Comparison of ENCODE assay signal across 26 cellular contexts in genomic region chr11:76251576-76251975, GRCh38. TPM values are rescaled to one million over a fixed set of nuclear protein-coding genes. Genes with fewer than 3 reads are reported as not detected.
DNase-seq lines count a peak whose midpoint lies in the region; ATAC-seq, FAIRE-seq and TF ChIP-seq lines count a peak whose summit lies in the region.
"Had no signal": no experiment of that assay in that cellular context is flagged by ENCODE, and none has a peak within 500 bp of the region (broad histone marks: within the 10 kb centered on the region; RNA-seq: fewer than 3 reads in every experiment).

No MANE protein-coding gene starts in this region.

- H3K36me3 ChIP-seq in left ventricle myocardium inferior (no peaks in the 10 kb centered on the region), right lobe of liver (no peaks in the 10 kb centered on the region)
- H3K36me3 ChIP-seq: ascending aorta, MG63, Peyer's patch had no signal

- TF ChIP-seq POLR2A in right lobe of liver (IDR thresholded peaks at IDR 0.05), result no peak

- FAIRE-seq in D721Med (lab: Jason Lieb, UNC), result no peak

- H3K27ac ChIP-seq in left ventricle myocardium inferior (replicated peaks) (no peak overlapping the region), adipose tissue (ENCODE audit: low read depth, low read length) (peak overlapping the region; percentile 11), right lobe of liver (no peak overlapping the region)
- H3K27ac ChIP-seq: ascending aorta, C4-2B, Peyer's patch, SK-N-MC had no signal

- H3K9me3 ChIP-seq in left ventricle myocardium inferior (replicated peaks), result peaks cover 7% of the 10 kb centered on the region
- no peaks in the 10 kb centered on the region for H3K9me3 ChIP-seq in right lobe of liver
- H3K9me3 ChIP-seq: ascending aorta, MG63 had no signal

- H3K4me1 ChIP-seq in left ventricle myocardium inferior (no peaks in the 10 kb centered on the region), right lobe of liver (no peaks in the 10 kb centered on the region)
- H3K4me1 ChIP-seq: ascending aorta, Peyer's patch had no signal

- no peak for TF ChIP-seq CTCF in left ventricle myocardium inferior (IDR thresholded peaks at IDR 0.05; ENCODE audit: borderline replicate concordance)
- no peak for TF ChIP-seq CTCF in right lobe of liver (IDR thresholded peaks at IDR 0.05)
- no peak for TF ChIP-seq CTCF in D721Med (IDR thresholded peaks at IDR 0.05; ENCODE audit: insufficient read depth, missing control alignments)

- peaks cover 16% of the 10 kb centered on the region for H3K27me3 ChIP-seq in left ventricle myocardium inferior (ENCODE audit: low read depth)
- H3K27me3 ChIP-seq in right lobe of liver, result no peaks in the 10 kb centered on the region
- H3K27me3 ChIP-seq: ascending aorta, MG63, Peyer's patch had no signal

- ATAC-seq in left ventricle myocardium superior (peak; percentile 38), right lobe of liver (peak in 3 of 4 donors; percentile 39 to 49 (median 46))
- ATAC-seq: activated CD4-positive, CD25-positive, alpha-beta regulatory T cell treated with anti-CD3 and anti-CD28 coated beads, Interleukin-2, amount 50 U/mL, for 24 hours; activated T-cell treated with anti-CD3 and anti-CD28 coated beads, Interleukin-2, amount 50 U/mL, for 4 hours had no signal

- WGBS in adipose tissue, 3 donors, result 17 to 42% (median 32%) methylated on average over 2 of the region's 2 CpGs
- 36% methylated on average over 2 of the region's 2 CpGs for WGBS in right lobe of liver (ENCODE audit: insufficient coverage, low coverage, low lambda C conversion rate, missing lambda C conversion rate)

- DNase-seq in left ventricle myocardium superior (no peak), left ventricle myocardium inferior (no peak), right lobe of liver (no peak), D721Med (ENCODE audit: insufficient read length, low spot score) (no peak), NCI-H1048 (lab: John Stamatoyannopoulos, UW) (no peak), COR-L47 (lab: John Stamatoyannopoulos, UW) (no peak)
- DNase-seq in stimulated activated CD4-positive, alpha-beta T cell treated with anti-CD3 and anti-CD28 coated beads, Interleukin-1b, Interleukin-23, amount 100 ng/mL, for 48 hours, result no peak
- DNase-seq: activated CD8-positive, alpha-beta memory T cell treated with anti-CD3 and anti-CD28 coated beads for 24 hours; activated naive CD4-positive, alpha-beta T cell treated with anti-CD3 and anti-CD28 coated beads for 36 hours; activated T-cell treated with anti-CD3 and anti-CD28 coated beads, Interleukin-2, amount 50 U/mL, for 4 hours; DMS 273 treated with DMSO at 0.1 percent for 48 hours; glutamatergic neuron; HFFc6; MG63; NCI-H1930; NCI-H226; Peyer's patch; T1000 had no signal

- no peak overlapping the region for H3K4me3 ChIP-seq in left ventricle myocardium inferior
- no peak overlapping the region for H3K4me3 ChIP-seq in right lobe of liver
- H3K4me3 ChIP-seq: ascending aorta, lung, MG63, Peyer's patch, SK-N-MC had no signal

- intact Hi-C loops in left ventricle myocardium superior (cut with micrococcal nuclease), result no loop called here
- intact Hi-C loops in left ventricle myocardium inferior (cut with micrococcal nuclease), result no loop called here
- intact Hi-C loops in right lobe of liver (cut with DNase I), result no loop called here

RNA-seq across cellular contexts. Expression of gene WNT11, which starts 45.3 kb away (rescaled TPM):
- 15.2 TPM for total RNA-seq in left ventricle myocardium superior
- 22.7 TPM for total RNA-seq in left ventricle myocardium inferior
- 10 to 100 TPM in 2 of 3 donors, 1 to 10 TPM in 1; 8.3 to 32.8 (median 16.5) TPM for polyA plus RNA-seq in adipose tissue
- total RNA-seq in right lobe of liver, result 10 to 100 TPM in 2 of 6 experiments, 1 to 10 TPM in 4; 2.8 to 13.1 (median 5.5) TPM
- total RNA-seq: activated naive CD4-positive, alpha-beta T cell treated with anti-CD3 and anti-CD28 coated beads for 36 hours; epithelial cell of proximal tubule; HFFc6 had no signal
- polyA plus RNA-seq: IgD-negative memory B cell had no signal
